1 cellular context compared by ENCODE assay signal in the genomic region with DNA sequence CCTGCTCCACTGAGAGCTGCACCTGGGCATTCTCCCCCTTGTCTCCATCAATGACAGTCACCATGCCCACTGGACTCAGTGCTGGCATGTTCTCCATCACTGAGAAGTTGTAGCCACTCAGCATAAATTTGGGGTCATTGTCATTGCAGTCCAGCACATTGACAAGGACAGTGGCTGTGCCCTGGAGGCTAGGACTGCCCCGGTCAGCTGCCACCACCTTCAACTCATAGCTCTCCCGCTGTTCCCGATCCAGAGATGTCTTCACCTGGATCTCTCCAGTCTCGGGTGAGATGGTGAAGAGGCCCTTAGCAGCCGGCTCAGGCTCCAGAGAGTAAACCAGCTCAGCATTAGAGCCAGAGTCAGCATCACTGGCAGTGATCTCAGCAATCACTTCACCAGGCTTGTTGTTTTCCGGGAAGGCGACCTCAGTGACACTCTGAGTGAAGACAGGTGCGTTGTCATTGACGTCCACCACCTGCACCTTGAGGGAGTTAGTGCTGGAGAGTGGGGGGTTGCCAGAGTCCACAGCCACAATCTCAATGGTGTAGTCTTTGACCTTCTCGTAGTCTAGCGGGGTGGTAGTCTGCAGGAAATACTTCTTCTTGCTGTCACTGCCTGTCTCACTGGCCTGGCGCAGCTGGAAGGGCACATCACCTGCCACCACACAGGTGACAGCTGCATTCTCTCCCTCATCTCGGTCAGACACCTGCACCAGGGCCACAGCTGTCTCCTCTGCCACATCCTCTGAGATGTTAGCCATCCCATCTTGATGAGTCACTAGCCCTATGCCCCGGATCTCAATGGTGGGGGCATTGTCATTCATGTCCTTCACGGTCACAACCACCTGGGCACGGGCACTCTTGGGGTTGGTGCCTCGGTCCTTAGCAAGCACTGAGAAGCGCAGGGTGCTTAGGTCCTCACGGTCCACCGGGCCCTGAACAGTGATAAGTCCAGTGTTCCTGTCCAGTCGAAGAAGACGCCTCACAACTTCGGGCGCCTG.
TF ChIP-seq lines count a peak whose summit lies in the region.

No MANE protein-coding gene starts in this region.

TF ChIP-seq in K562, 482 proteins besides CTCF, POLR2A, EP300 and RAD21:
- no peak for TF ChIP-seq CHD2 (IDR thresholded peaks at IDR 0.05; ENCODE audit: low read depth, low read length)
- TF ChIP-seq ZNF316 (IDR thresholded peaks at IDR 0.05): 0 out of 2 replicates have a peak, but pooled peaks have one; percentile 13
